Comparison of ENCODE assay signal across 16 cellular contexts in the genomic region with DNA sequence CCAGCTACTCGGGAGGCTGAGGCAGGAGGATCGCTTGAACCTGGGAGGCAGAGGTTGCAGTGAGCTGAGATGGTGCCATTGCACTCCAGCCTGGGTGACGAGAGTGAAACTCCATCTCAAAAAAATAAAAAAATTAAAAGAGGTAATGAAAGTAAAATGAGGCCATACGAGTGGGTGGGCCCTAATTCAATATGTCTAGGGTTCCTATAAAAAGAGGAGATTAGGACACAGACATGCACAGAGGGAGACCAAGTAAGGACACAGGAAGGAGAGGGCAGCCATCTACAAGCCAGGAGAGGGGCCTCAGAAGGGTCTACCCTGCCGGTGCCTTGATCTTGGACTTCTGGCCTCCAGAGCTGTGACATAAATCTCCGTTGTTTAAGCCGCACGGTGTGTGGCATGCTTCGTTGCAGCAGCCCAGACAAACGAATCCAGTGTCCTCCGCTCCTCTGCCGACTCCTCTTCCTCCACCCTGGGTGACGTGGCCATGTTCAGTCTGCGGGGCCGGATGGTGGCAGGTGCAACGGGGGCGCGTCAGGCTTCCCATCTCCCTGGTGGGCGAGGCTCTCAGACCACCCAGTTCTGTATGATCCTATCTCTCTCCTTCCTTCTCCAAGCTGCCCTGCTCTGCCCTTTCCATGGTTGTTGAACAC. TPM values are rescaled to one million over a fixed set of nuclear protein-coding genes. Genes with fewer than 3 reads are reported as not detected.
"Had no signal": no experiment of that assay in that cellular context is flagged by ENCODE, and none has a peak within 500 bp of the region (broad histone marks: within the 10 kb centered on the region; RNA-seq: fewer than 3 reads in every experiment).

No MANE protein-coding gene starts in this region.

- H3K4me1 ChIP-seq: stomach had no signal

- H3K4me3 ChIP-seq: right atrium auricular region, smooth muscle cell, stomach, thoracic aorta had no signal

- ATAC-seq: activated T-cell treated with anti-CD3 and anti-CD28 coated beads, Interleukin-2, amount 50 U/mL, for 4 hours; left colon had no signal

- H3K36me3 ChIP-seq: thoracic aorta, WERI-Rb-1 had no signal

- FAIRE-seq: astrocyte, bronchial epithelial cell had no signal

- H3K9me3 ChIP-seq: right atrium auricular region had no signal

- H3K4me2 ChIP-seq: smooth muscle cell had no signal

- H3K27me3 ChIP-seq: right atrium auricular region, stomach had no signal

- H3K27ac ChIP-seq: right atrium auricular region, stomach, thoracic aorta, WERI-Rb-1 had no signal

- DNase-seq: activated CD4-positive, alpha-beta memory T cell treated with anti-CD3 and anti-CD28 coated beads for 36 hours; activated effector memory CD4-positive, alpha-beta T cell treated with Interleukin-2 at 50 U/mL for 16 hours; activated naive CD4-positive, alpha-beta T cell treated with anti-CD3 and anti-CD28 coated beads, Interleukin-2, amount 50 U/mL, for 16 hours; activated T-cell treated with anti-CD3 and anti-CD28 coated beads, Interleukin-2, amount 50 U/mL, for 4 hours; effector memory CD4-positive, alpha-beta T cell; immature natural killer cell; naive B cell; stomach; WERI-Rb-1 had no signal

RNA-seq across cellular contexts. Expression of a gene that starts 51.6 kb away (rescaled TPM):
- total RNA-seq: bronchial epithelial cell, mammary epithelial cell had no signal
- polyA plus RNA-seq: mammary epithelial cell, smooth muscle cell had no signal
